8 cellular contexts compared by ENCODE assay signal in genomic region chr1:166133276-166133841, GRCh38. TPM values are rescaled to one million over a fixed set of nuclear protein-coding genes. Genes with fewer than 3 reads are reported as not detected.
DNase-seq lines count a peak whose midpoint lies in the region; ATAC-seq and TF ChIP-seq lines count a peak whose summit lies in the region.

No MANE protein-coding gene starts in this region.

- no peak overlapping the region for H3K9ac ChIP-seq in PC-3 (ENCODE audit: low read length)

- H3K27ac ChIP-seq in left ventricle myocardium inferior (replicated peaks) (no peak overlapping the region), PC-3 (ENCODE audit: low read length) (no peak overlapping the region), upper lobe of right lung (no peak overlapping the region)
- no peak overlapping the region for H3K27ac ChIP-seq in CD8-positive, alpha-beta memory T cell (ENCODE audit: low read depth, low read length)

- no peak overlapping the region for H3K27ac Mint-ChIP-seq in CD8-positive, alpha-beta memory T cell
- H3K27ac Mint-ChIP-seq in naive thymus-derived CD8-positive, alpha-beta T cell, result no peak overlapping the region

- BruUV-seq in PC-3 (replicated peaks; lab: Mats Ljungman, UMichigan), result no TSS peak

- CTCF ChIA-PET in PC-3 (lab: Charles Lee), result no interaction called here
- CTCF ChIA-PET in CD8-positive, alpha-beta memory T cell (lab: Charles Lee), result no interaction called here

- H3K4me1 ChIP-seq in left ventricle myocardium inferior (no peaks in the 10 kb centered on the region), PC-3 (ENCODE audit: insufficient read depth, low read length) (no peaks in the 10 kb centered on the region), upper lobe of right lung (no peaks in the 10 kb centered on the region)
- no peaks in the 10 kb centered on the region for H3K4me1 ChIP-seq in CD8-positive, alpha-beta memory T cell (ENCODE audit: insufficient read depth, low read length)

- H3K27me3 ChIP-seq in left ventricle myocardium inferior (ENCODE audit: low read depth) (no peaks in the 10 kb centered on the region), PC-3 (ENCODE audit: low read length) (peaks cover 7% of the 10 kb centered on the region; the same call in 1 of the 2 replicates), upper lobe of right lung (no peaks in the 10 kb centered on the region)
- H3K27me3 ChIP-seq in CD8-positive, alpha-beta memory T cell (ENCODE audit: insufficient read depth, low read length, poor library complexity, severe bottlenecking), result no peaks in the 10 kb centered on the region

- no peaks in the 10 kb centered on the region for H3K36me3 Mint-ChIP-seq in CD8-positive, alpha-beta memory T cell
- H3K36me3 Mint-ChIP-seq in naive thymus-derived CD8-positive, alpha-beta T cell, result peaks cover 0 to 2% (median 0%) of the 10 kb centered on the region in 3 donors

- ATAC-seq in left ventricle myocardium superior, result no peak
- no peak for ATAC-seq in PC-3
- no peak for ATAC-seq in upper lobe of right lung
- no peak for ATAC-seq in GM18867 (IDR thresholded peaks at IDR 0.05; ENCODE audit: unreplicated experiment)
- no peak for ATAC-seq in naive thymus-derived CD8-positive, alpha-beta T cell

- H3K9me3 Mint-ChIP-seq in CD8-positive, alpha-beta memory T cell, result peaks cover 0 to 6% (median 3%) of the 10 kb centered on the region in 5 donors
- peaks cover 0 to 6% (median 0%) of the 10 kb centered on the region in 9 donors for H3K9me3 Mint-ChIP-seq in naive thymus-derived CD8-positive, alpha-beta T cell

- no peaks in the 10 kb centered on the region for H3K79me2 ChIP-seq in PC-3 (ENCODE audit: low read length)

- peaks cover 10% of the 10 kb centered on the region for H3K9me3 ChIP-seq in left ventricle myocardium inferior (replicated peaks)
- H3K9me3 ChIP-seq in PC-3 (ENCODE audit: low read length), result no peaks in the 10 kb centered on the region
- H3K9me3 ChIP-seq in upper lobe of right lung, result no peaks in the 10 kb centered on the region
- H3K9me3 ChIP-seq in CD8-positive, alpha-beta memory T cell (ENCODE audit: low read length), result no peaks in the 10 kb centered on the region

- TF ChIP-seq POLR2A in erythroblast (IDR thresholded peaks at IDR 0.05; ENCODE audit: low read length), result no peak

- no peaks in the 10 kb centered on the region for H3K4me1 Mint-ChIP-seq in CD8-positive, alpha-beta memory T cell
- no peaks in the 10 kb centered on the region for H3K4me1 Mint-ChIP-seq in naive thymus-derived CD8-positive, alpha-beta T cell

- H3K27me3 Mint-ChIP-seq in CD8-positive, alpha-beta memory T cell, result peaks cover 4 to 13% of the 10 kb centered on the region in 2 donors
- H3K27me3 Mint-ChIP-seq in naive thymus-derived CD8-positive, alpha-beta T cell, result peaks cover 0 to 10% (median 5%) of the 10 kb centered on the region in 5 donors

- H2AFZ ChIP-seq in PC-3 (ENCODE audit: low read length), result no peak overlapping the region

- H3K4me3 Mint-ChIP-seq in CD8-positive, alpha-beta memory T cell, result no peak overlapping the region
- H3K4me3 Mint-ChIP-seq in naive thymus-derived CD8-positive, alpha-beta T cell, result no peak overlapping the region

- no peak overlapping the region for H3K4me3 ChIP-seq in left ventricle myocardium inferior
- no peak overlapping the region for H3K4me3 ChIP-seq in PC-3 (ENCODE audit: low read length)
- no peak overlapping the region for H3K4me3 ChIP-seq in upper lobe of right lung
- H3K4me3 ChIP-seq in CD8-positive, alpha-beta memory T cell (ENCODE audit: low read length), result no peak overlapping the region

- peaks cover 10% of the 10 kb centered on the region for H3K36me3 ChIP-seq in left ventricle myocardium inferior
- no peaks in the 10 kb centered on the region for H3K36me3 ChIP-seq in PC-3 (ENCODE audit: low read depth, low read length)
- no peaks in the 10 kb centered on the region for H3K36me3 ChIP-seq in upper lobe of right lung
- H3K36me3 ChIP-seq in CD8-positive, alpha-beta memory T cell (ENCODE audit: insufficient read depth, low read length), result no peaks in the 10 kb centered on the region

- POLR2A ChIA-PET in PC-3 (lab: Charles Lee; ENCODE audit: unreplicated experiment), result no interaction called here
- POLR2A ChIA-PET in CD8-positive, alpha-beta memory T cell (lab: Charles Lee), result no interaction called here
- POLR2A ChIA-PET in naive thymus-derived CD8-positive, alpha-beta T cell (lab: Charles Lee), result no interaction called here

- DNase-seq in left ventricle myocardium inferior (no peak), left ventricle myocardium superior (no peak), PC-3 (peak; percentile 62), erythroblast (lab: John Stamatoyannopoulos, UW) (peak; percentile 24 to 52), upper lobe of right lung (no peak)
- no peak for DNase-seq in CD8-positive, alpha-beta memory T cell
- no peak for DNase-seq in naive thymus-derived CD8-positive, alpha-beta T cell

- no peaks in the 10 kb centered on the region for H4K20me1 ChIP-seq in PC-3 (ENCODE audit: low read length)

- intact Hi-C loops in left ventricle myocardium inferior (cut with micrococcal nuclease), result no loop called here
- intact Hi-C loops in left ventricle myocardium superior (cut with micrococcal nuclease), result no loop called here
- intact Hi-C loops in PC-3 (cut with micrococcal nuclease), result loop anchor here (2.0 to 10.0 kb wide), 2 partner anchors 209 to 345 kb away; no protein-coding TSS in a partner anchor
- intact Hi-C loops in upper lobe of right lung (cut with DNase I), result no loop called here

- TF ChIP-seq CTCF in left ventricle myocardium inferior (IDR thresholded peaks at IDR 0.05; ENCODE audit: borderline replicate concordance) (peak; percentile 25), PC-3 (conservative IDR thresholded peaks at IDR 0.05; ENCODE audit: low read depth, low read length) (peak; percentile 83), upper lobe of right lung (IDR thresholded peaks at IDR 0.05) (peak; percentile 16)

- H3K9me2 ChIP-seq in PC-3 (replicated peaks; ENCODE audit: low read length), result no peaks in the 10 kb centered on the region

- H3F3A ChIP-seq in PC-3 (ENCODE audit: low read length, unreplicated experiment), result no peaks in the 10 kb centered on the region

- H3K4me2 ChIP-seq in PC-3 (ENCODE audit: low read length), result no peak overlapping the region

RNA-seq across cellular contexts. Expression of gene FAM78B, which starts 33.4 kb away (rescaled TPM):
- total RNA-seq in left ventricle myocardium inferior (4.5 TPM), left ventricle myocardium superior (3.8 TPM), PC-3 (2014; rRNA removed) (0.12 and 0.26 TPM in 2 replicates), upper lobe of right lung (1.2 TPM)
- total RNA-seq in CD8-positive, alpha-beta memory T cell, result under 1 TPM; 0.22 to 0.26 TPM
- not detected for polyA plus RNA-seq in CD8-positive, alpha-beta memory T cell
- total RNA-seq in naive thymus-derived CD8-positive, alpha-beta T cell, result under 1 TPM; 0.08 to 0.27 TPM
- under 1 TPM in 2 of 3 donors, not detected in 1; 0.10 to 0.14 TPM for polyA plus RNA-seq in naive thymus-derived CD8-positive, alpha-beta T cell

Comparison
In these comparisons a context has a peak if more than half of its experiments do, and no peak if none do; other contexts are left out.
1. DNase-seq: peak in PC-3 (single experiment) and erythroblast (2 of 2); none in left ventricle myocardium inferior (single experiment), left ventricle myocardium superior (single experiment), upper lobe of right lung (single experiment), CD8-positive, alpha-beta memory T cell (0 of 5) and naive thymus-derived CD8-positive, alpha-beta T cell (0 of 10).
2. CTCF ChIP-seq: peak in every context shown above with its lines; median percentile 83 in PC-3; 25 in left ventricle myocardium inferior; 16 in upper lobe of right lung.